1 cellular context compared by ENCODE assay signal in genomic region chr17:56913867-56914640, GRCh38.
TF ChIP-seq lines count a peak whose summit lies in the region.

A gene with protein sequence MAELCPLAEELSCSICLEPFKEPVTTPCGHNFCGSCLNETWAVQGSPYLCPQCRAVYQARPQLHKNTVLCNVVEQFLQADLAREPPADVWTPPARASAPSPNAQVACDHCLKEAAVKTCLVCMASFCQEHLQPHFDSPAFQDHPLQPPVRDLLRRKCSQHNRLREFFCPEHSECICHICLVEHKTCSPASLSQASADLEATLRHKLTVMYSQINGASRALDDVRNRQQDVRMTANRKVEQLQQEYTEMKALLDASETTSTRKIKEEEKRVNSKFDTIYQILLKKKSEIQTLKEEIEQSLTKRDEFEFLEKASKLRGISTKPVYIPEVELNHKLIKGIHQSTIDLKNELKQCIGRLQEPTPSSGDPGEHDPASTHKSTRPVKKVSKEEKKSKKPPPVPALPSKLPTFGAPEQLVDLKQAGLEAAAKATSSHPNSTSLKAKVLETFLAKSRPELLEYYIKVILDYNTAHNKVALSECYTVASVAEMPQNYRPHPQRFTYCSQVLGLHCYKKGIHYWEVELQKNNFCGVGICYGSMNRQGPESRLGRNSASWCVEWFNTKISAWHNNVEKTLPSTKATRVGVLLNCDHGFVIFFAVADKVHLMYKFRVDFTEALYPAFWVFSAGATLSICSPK (minus strand): TSS chr17:56914049. CDS start chr17:56913988, 61 bp downstream.

TF ChIP-seq in SK-N-SH, 30 proteins besides CTCF, POLR2A, EP300 and RAD21 (continued from another document):
- TF ChIP-seq, protein P1, sequence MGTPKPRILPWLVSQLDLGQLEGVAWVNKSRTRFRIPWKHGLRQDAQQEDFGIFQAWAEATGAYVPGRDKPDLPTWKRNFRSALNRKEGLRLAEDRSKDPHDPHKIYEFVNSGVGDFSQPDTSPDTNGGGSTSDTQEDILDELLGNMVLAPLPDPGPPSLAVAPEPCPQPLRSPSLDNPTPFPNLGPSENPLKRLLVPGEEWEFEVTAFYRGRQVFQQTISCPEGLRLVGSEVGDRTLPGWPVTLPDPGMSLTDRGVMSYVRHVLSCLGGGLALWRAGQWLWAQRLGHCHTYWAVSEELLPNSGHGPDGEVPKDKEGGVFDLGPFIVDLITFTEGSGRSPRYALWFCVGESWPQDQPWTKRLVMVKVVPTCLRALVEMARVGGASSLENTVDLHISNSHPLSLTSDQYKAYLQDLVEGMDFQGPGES (IDR thresholded peaks at IDR 0.05; ENCODE audit: low read depth, low read length), result no peak
- no peak for TF ChIP-seq NRF1 (IDR thresholded peaks at IDR 0.05; ENCODE audit: low read depth, low read length)
- TF ChIP-seq REST (IDR thresholded peaks at IDR 0.05; ENCODE audit: low read depth, low read length), result peak; percentile 56; the same call in 1 of the 2 replicates
- TF ChIP-seq FOXJ3 (CRISPR knock-in tag; IDR thresholded peaks at IDR 0.05), result no peak
- peak; percentile 95 for TF ChIP-seq SIN3A (IDR thresholded peaks at IDR 0.05; ENCODE audit: borderline replicate concordance, low read depth, low read length)
- TF ChIP-seq TCF12 (IDR thresholded peaks at IDR 0.05), result no peak
- TF ChIP-seq USF2 (IDR thresholded peaks at IDR 0.05; ENCODE audit: borderline replicate concordance, low read depth, low read length), result peak; percentile 81
- 0 out of 2 replicates have a peak, but pooled peaks have one; percentile 5 for TF ChIP-seq TEAD4 (IDR thresholded peaks at IDR 0.05; ENCODE audit: borderline replicate concordance, insufficient read depth)
- TF ChIP-seq JUND (IDR thresholded peaks at IDR 0.05), result no peak
